In genomic region chr6:31762878-31763616, GRCh38 we compare ENCODE assay signal across 1 cellular context.
TF ChIP-seq lines count a peak whose summit lies in the region.

No MANE protein-coding gene starts in this region.

TF ChIP-seq in K562, 482 proteins besides CTCF, POLR2A, EP300 and RAD21:
- TF ChIP-seq POLR2G (IDR thresholded peaks at IDR 0.05; ENCODE audit: low read depth, low read length) (peak; percentile 69), ZNF778 (CRISPR knock-in tag; IDR thresholded peaks at IDR 0.05) (no peak), ZBTB33 (CRISPR knock-in tag; IDR thresholded peaks at IDR 0.05) (peak; percentile 85), POLR2B (IDR thresholded peaks at IDR 0.05; ENCODE audit: low read depth, partially characterized antibody) (peak; percentile 21), NR2F6 (CRISPR knock-in tag; IDR thresholded peaks at IDR 0.05) (no peak), POLR2AphosphoS2 (IDR thresholded peaks at IDR 0.05; ENCODE audit: low read length) (0 out of 2 replicates have a peak, but pooled peaks have one; percentile 32), TEAD4 (IDR thresholded peaks at IDR 0.05; ENCODE audit: low read length) (no peak), TEAD4 (CRISPR knock-in tag; IDR thresholded peaks at IDR 0.05; ENCODE audit: borderline replicate concordance) (peak; percentile 32; the same call in 1 of the 2 replicates)
